ENCODE assay signal across 1 cellular context in genomic region chr10:63522129-63522687, GRCh38.
TF ChIP-seq lines count a peak whose summit lies in the region.

No MANE protein-coding gene starts in this region.

TF ChIP-seq in GM12878, 131 proteins besides CTCF, POLR2A, EP300 and RAD21 (continued from another document):
- no peak for TF ChIP-seq SKIL (IDR thresholded peaks at IDR 0.05; ENCODE audit: low read depth, poor library complexity, severe bottlenecking)
- no peak for TF ChIP-seq MYB (IDR thresholded peaks at IDR 0.05; ENCODE audit: borderline replicate concordance, low read depth, low read length)
- TF ChIP-seq SIN3A (IDR thresholded peaks at IDR 0.05; ENCODE audit: low read depth, low read length): no peak
- no peak for TF ChIP-seq ETV6 (conservative IDR thresholded peaks at IDR 0.05 in 1 of 2, IDR thresholded peaks at IDR 0.05 in 1 of 2; ENCODE audit: borderline replicate concordance in 1 of 2, low read depth in 1 of 2)
- TF ChIP-seq EED (IDR thresholded peaks at IDR 0.05; ENCODE audit: low read depth): peak; percentile 34; the same call in 1 of the 2 replicates
- TF ChIP-seq ZNF384 (IDR thresholded peaks at IDR 0.05; ENCODE audit: borderline replicate concordance, low read depth, low read length): peak; percentile 48; the same call in 1 of the 2 replicates
- TF ChIP-seq KLF5 (IDR thresholded peaks at IDR 0.05; ENCODE audit: partially characterized antibody): no peak
- TF ChIP-seq CREB1 (IDR thresholded peaks at IDR 0.05; ENCODE audit: low read depth): peak; percentile 71
- peak; percentile 95 for TF ChIP-seq ATF7 (IDR thresholded peaks at IDR 0.05; ENCODE audit: low read depth)
- TF ChIP-seq YY1 (IDR thresholded peaks at IDR 0.05; ENCODE audit: low read depth, low read length): 0 out of 2 replicates have a peak, but pooled peaks have one; percentile 3
- TF ChIP-seq IKZF2 (IDR thresholded peaks at IDR 0.05): peak; percentile 42 to 48; a peak in 2 of 4 replicates
- TF ChIP-seq PML (IDR thresholded peaks at IDR 0.05; ENCODE audit: low read length): 0 out of 2 replicates have a peak, but pooled peaks have one; percentile 24
- TF ChIP-seq ZBTB33 (IDR thresholded peaks at IDR 0.05): no peak
- TF ChIP-seq, protein P1, sequence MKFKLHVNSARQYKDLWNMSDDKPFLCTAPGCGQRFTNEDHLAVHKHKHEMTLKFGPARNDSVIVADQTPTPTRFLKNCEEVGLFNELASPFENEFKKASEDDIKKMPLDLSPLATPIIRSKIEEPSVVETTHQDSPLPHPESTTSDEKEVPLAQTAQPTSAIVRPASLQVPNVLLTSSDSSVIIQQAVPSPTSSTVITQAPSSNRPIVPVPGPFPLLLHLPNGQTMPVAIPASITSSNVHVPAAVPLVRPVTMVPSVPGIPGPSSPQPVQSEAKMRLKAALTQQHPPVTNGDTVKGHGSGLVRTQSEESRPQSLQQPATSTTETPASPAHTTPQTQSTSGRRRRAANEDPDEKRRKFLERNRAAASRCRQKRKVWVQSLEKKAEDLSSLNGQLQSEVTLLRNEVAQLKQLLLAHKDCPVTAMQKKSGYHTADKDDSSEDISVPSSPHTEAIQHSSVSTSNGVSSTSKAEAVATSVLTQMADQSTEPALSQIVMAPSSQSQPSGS (IDR thresholded peaks at IDR 0.05; ENCODE audit: low read length): peak; percentile 43; the same call in 1 of the 2 replicates
- no peak for TF ChIP-seq IRF5 (IDR thresholded peaks at IDR 0.05; ENCODE audit: borderline replicate concordance)
- TF ChIP-seq MYC (IDR thresholded peaks at IDR 0.05; ENCODE audit: insufficient read depth, insufficient read length, insufficient replicate concordance, low read length, severe bottlenecking): no peak
- no peak for TF ChIP-seq BMI1 (IDR thresholded peaks at IDR 0.05; ENCODE audit: borderline replicate concordance)
- TF ChIP-seq NBN (IDR thresholded peaks at IDR 0.05): peak; percentile 32; the same call in 1 of the 2 replicates
- TF ChIP-seq NRF1 (conservative IDR thresholded peaks at IDR 0.05; ENCODE audit: low read depth, low read length): no peak
- no peak for TF ChIP-seq CBX3 (IDR thresholded peaks at IDR 0.05; ENCODE audit: borderline replicate concordance, low read depth)
- TF ChIP-seq, protein P2, sequence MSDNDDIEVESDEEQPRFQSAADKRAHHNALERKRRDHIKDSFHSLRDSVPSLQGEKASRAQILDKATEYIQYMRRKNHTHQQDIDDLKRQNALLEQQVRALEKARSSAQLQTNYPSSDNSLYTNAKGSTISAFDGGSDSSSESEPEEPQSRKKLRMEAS (IDR thresholded peaks at IDR 0.05; ENCODE audit: low read depth, low read length): no peak
- TF ChIP-seq HDAC6 (IDR thresholded peaks at IDR 0.05; ENCODE audit: unreplicated experiment): no peak
- TF ChIP-seq, protein P3, sequence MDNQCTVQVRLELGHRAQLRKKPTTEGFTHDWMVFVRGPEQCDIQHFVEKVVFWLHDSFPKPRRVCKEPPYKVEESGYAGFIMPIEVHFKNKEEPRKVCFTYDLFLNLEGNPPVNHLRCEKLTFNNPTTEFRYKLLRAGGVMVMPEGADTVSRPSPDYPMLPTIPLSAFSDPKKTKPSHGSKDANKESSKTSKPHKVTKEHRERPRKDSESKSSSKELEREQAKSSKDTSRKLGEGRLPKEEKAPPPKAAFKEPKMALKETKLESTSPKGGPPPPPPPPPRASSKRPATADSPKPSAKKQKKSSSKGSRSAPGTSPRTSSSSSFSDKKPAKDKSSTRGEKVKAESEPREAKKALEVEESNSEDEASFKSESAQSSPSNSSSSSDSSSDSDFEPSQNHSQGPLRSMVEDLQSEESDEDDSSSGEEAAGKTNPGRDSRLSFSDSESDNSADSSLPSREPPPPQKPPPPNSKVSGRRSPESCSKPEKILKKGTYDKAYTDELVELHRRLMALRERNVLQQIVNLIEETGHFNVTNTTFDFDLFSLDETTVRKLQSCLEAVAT (IDR thresholded peaks at IDR 0.05): no peak
- TF ChIP-seq RELB (IDR thresholded peaks at IDR 0.05; ENCODE audit: low read depth): peak; percentile 31; the same call in 1 of the 2 replicates
- no peak for TF ChIP-seq ZNF622 (IDR thresholded peaks at IDR 0.05)
